8 cellular contexts compared by ENCODE assay signal in the genomic region with DNA sequence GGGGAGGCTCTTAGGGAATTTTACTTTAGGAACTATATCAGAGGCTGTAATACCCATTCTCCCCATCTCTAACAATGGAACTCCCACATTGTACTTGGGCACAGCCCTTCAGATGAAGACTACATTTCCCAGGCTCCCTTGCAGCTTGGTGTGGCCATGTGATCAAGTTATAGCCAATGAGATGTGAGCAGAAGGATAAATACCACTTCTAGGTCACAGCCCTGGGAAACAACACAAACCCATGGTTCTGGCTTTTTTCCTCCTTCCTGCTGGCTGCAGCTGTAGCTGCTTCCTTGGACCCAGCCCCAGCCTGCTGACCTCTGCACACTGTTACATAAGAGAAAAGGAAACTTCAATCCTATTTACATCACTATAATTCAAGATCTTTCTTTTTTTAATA.
A peak's percentile ranks its signal among the peaks of the same experiment; 100 is the strongest.
DNase-seq lines count a peak whose midpoint lies in the region; FAIRE-seq and TF ChIP-seq lines count a peak whose summit lies in the region.

No MANE protein-coding gene starts in this region.

- no peak overlapping the region for H2BK5ac ChIP-seq in mesenchymal stem cell (ENCODE audit: low read depth, low read length, poor library complexity, severe bottlenecking)

- H3K9me3 Mint-ChIP-seq in CD14-positive monocyte: peaks cover 0 to 3% (median 2%) of the 10 kb centered on the region in 7 donors
- peaks cover 4% of the 10 kb centered on the region for H3K9me3 Mint-ChIP-seq in endodermal cell

- H3K4me1 Mint-ChIP-seq in CD14-positive monocyte (peaks cover 21% of the 10 kb centered on the region), endodermal cell (peaks cover 38% of the 10 kb centered on the region)

- no peak overlapping the region for H2AK5ac ChIP-seq in mesenchymal stem cell (ENCODE audit: low read length, severe bottlenecking)

- no peak overlapping the region for H3K4me3 ChIP-seq in endodermal cell (ENCODE audit: low read length)
- no peak overlapping the region for H3K4me3 ChIP-seq in mesenchymal stem cell (ENCODE audit: insufficient read depth in 1 of 2, low read depth in 1 of 2, low read length in 2 of 2)
- H3K4me3 ChIP-seq in smooth muscle cell: no peak overlapping the region

- no peak overlapping the region for H3K23ac ChIP-seq in mesenchymal stem cell (ENCODE audit: low read length in 2 of 2)

- no peaks in the 10 kb centered on the region for H3K36me3 ChIP-seq in endodermal cell (ENCODE audit: control insufficient read depth, insufficient read depth, low read length)
- no peaks in the 10 kb centered on the region for H3K36me3 ChIP-seq in mesenchymal stem cell (ENCODE audit: control insufficient read depth in 1 of 2, insufficient read depth in 2 of 2, low read depth in 1 of 2, low read length in 2 of 2)
- H3K36me3 ChIP-seq in smooth muscle cell (ENCODE audit: low read depth): no peaks in the 10 kb centered on the region

- H3K4me1 ChIP-seq in endodermal cell (ENCODE audit: control insufficient read depth, insufficient read depth, low read length): peaks cover 11% of the 10 kb centered on the region
- H3K4me1 ChIP-seq in mesenchymal stem cell (ENCODE audit: control insufficient read depth, insufficient read depth, low read depth, low read length): peaks cover 6% of the 10 kb centered on the region
- H3K4me1 ChIP-seq in smooth muscle cell (ENCODE audit: low read depth): no peaks in the 10 kb centered on the region

- DNase-seq in CD14-positive monocyte (ENCODE audit: low spot score) (peak; percentile 62), GM19239 (ENCODE audit: insufficient read length, low spot score) (no peak), LHCN-M2 (ENCODE audit: low read depth) (peak; percentile 82), SKM-1 treated with dmso at 0.1 percent for 144 hours (lab: John Stamatoyannopoulos, UW; ENCODE audit: unreplicated experiment) (peak; percentile 79), endodermal cell (peak; percentile 85), mesenchymal stem cell (peak; percentile 85), smooth muscle cell (lab: John Stamatoyannopoulos, UW; ENCODE audit: unreplicated experiment) (no peak), GF-D8 (lab: John Stamatoyannopoulos, UW) (no peak)

- H3K36me3 Mint-ChIP-seq in CD14-positive monocyte (no peaks in the 10 kb centered on the region), endodermal cell (ENCODE audit: low read depth) (no peaks in the 10 kb centered on the region)

- H2BK12ac ChIP-seq in mesenchymal stem cell (ENCODE audit: low read length in 2 of 2): no peak overlapping the region

- H3K79me2 ChIP-seq in smooth muscle cell (ENCODE audit: low read depth): no peaks in the 10 kb centered on the region

- H3K4me2 ChIP-seq in mesenchymal stem cell (ENCODE audit: low read length, poor library complexity, severe bottlenecking): no peak overlapping the region
- no peak overlapping the region for H3K4me2 ChIP-seq in smooth muscle cell

- H2BK120ac ChIP-seq in mesenchymal stem cell (ENCODE audit: low read depth, low read length): no peak overlapping the region

- no peak overlapping the region for H4K8ac ChIP-seq in mesenchymal stem cell (ENCODE audit: low read length)

- H3K9me3 ChIP-seq in endodermal cell (ENCODE audit: control insufficient read depth, low read length): no peaks in the 10 kb centered on the region
- H3K9me3 ChIP-seq in mesenchymal stem cell (ENCODE audit: control insufficient read depth, low read length): no peaks in the 10 kb centered on the region
- H3K9me3 ChIP-seq in smooth muscle cell (replicated peaks; ENCODE audit: low read depth): no peaks in the 10 kb centered on the region

- peak; percentile 76 for FAIRE-seq in GM19239 (lab: Jason Lieb, UNC)

- H3K27ac ChIP-seq in endodermal cell (ENCODE audit: low read depth, low read length) (no peak overlapping the region), mesenchymal stem cell (ENCODE audit: low read length, poor library complexity, severe bottlenecking) (no peak overlapping the region), smooth muscle cell (ENCODE audit: low read depth) (no peak overlapping the region)

- H2AFZ ChIP-seq in mesenchymal stem cell (ENCODE audit: low read depth, low read length): no peak overlapping the region
- H2AFZ ChIP-seq in smooth muscle cell (ENCODE audit: low read depth): no peak overlapping the region

- H4K20me1 ChIP-seq in smooth muscle cell (ENCODE audit: low read depth): peaks cover 3% of the 10 kb centered on the region

- H3K14ac ChIP-seq in mesenchymal stem cell (ENCODE audit: low read length in 2 of 2): no peak overlapping the region

- H3K27me3 Mint-ChIP-seq in CD14-positive monocyte (ENCODE audit: low read depth in 3 of 3) (peaks cover 1 to 2% (median 2%) of the 10 kb centered on the region in 3 donors), endodermal cell (ENCODE audit: insufficient read depth) (peaks cover 13% of the 10 kb centered on the region)

- H3F3A ChIP-seq in smooth muscle cell (ENCODE audit: low read depth): no peaks in the 10 kb centered on the region

- TF ChIP-seq CTCF in CD14-positive monocyte (IDR thresholded peaks at IDR 0.05) (no peak), endodermal cell (conservative IDR thresholded peaks at IDR 0.05) (no peak), smooth muscle cell (IDR thresholded peaks at IDR 0.05; ENCODE audit: borderline replicate concordance, insufficient read depth, poor library complexity, severe bottlenecking) (no peak)

- H3K4me3 Mint-ChIP-seq in CD14-positive monocyte (no peak overlapping the region), endodermal cell (no peak overlapping the region)

- no peak overlapping the region for H3K9ac ChIP-seq in endodermal cell (ENCODE audit: extremely low read depth, low read length, poor library complexity, severe bottlenecking)
- H3K9ac ChIP-seq in mesenchymal stem cell (ENCODE audit: low read length): no peak overlapping the region
- no peak overlapping the region for H3K9ac ChIP-seq in smooth muscle cell (ENCODE audit: low read depth)

- H2BK15ac ChIP-seq in mesenchymal stem cell (ENCODE audit: low read depth, poor library complexity, severe bottlenecking): no peak overlapping the region

- H3K79me1 ChIP-seq in mesenchymal stem cell (replicated peaks; ENCODE audit: low read length, poor library complexity, severe bottlenecking): no peaks in the 10 kb centered on the region

- H4K91ac ChIP-seq in mesenchymal stem cell (ENCODE audit: low read length): no peak overlapping the region

- no peak overlapping the region for H3K4ac ChIP-seq in mesenchymal stem cell (ENCODE audit: low read depth in 1 of 2, low read length in 2 of 2)

- H3K27me3 ChIP-seq in endodermal cell (ENCODE audit: control insufficient read depth, insufficient read depth, low read length, poor library complexity, severe bottlenecking): no peaks in the 10 kb centered on the region
- no peaks in the 10 kb centered on the region for H3K27me3 ChIP-seq in mesenchymal stem cell (ENCODE audit: control insufficient read depth in 1 of 2, insufficient read depth in 1 of 2, low read length in 2 of 2)
- no peaks in the 10 kb centered on the region for H3K27me3 ChIP-seq in smooth muscle cell (ENCODE audit: low read depth)

- H3K18ac ChIP-seq in mesenchymal stem cell (ENCODE audit: low read depth in 1 of 2, low read length in 2 of 2): no peak overlapping the region

- intact Hi-C loops in CD14-positive monocyte (cut with micrococcal nuclease): no loop called here

- peak overlapping the region in 6 of 7 donors; percentile 43 to 86 (median 73) for H3K27ac Mint-ChIP-seq in CD14-positive monocyte
- peak overlapping the region; percentile 45 for H3K27ac Mint-ChIP-seq in endodermal cell

Comparison
In these comparisons a context has a peak if more than half of its experiments do, and no peak if none do; other contexts are left out.
1. DNase-seq: peak in CD14-positive monocyte (single experiment), LHCN-M2 (single experiment), SKM-1 treated with dmso at 0.1 percent for 144 hours (single experiment), endodermal cell (single experiment) and mesenchymal stem cell (single experiment); none in GM19239 (single experiment), smooth muscle cell (single experiment) and GF-D8 (single experiment).